Comparison of ENCODE assay signal across 22 cellular contexts in genomic region chr17:38620551-38621277, GRCh38. TPM values are rescaled to one million over a fixed set of nuclear protein-coding genes. Genes with fewer than 3 reads are reported as not detected.
DNase-seq lines count a peak whose midpoint lies in the region; ATAC-seq, FAIRE-seq and TF ChIP-seq lines count a peak whose summit lies in the region.
"Had no signal": no experiment of that assay in that cellular context is flagged by ENCODE, and none has a peak within 500 bp of the region (broad histone marks: within the 10 kb centered on the region; RNA-seq: fewer than 3 reads in every experiment).

No MANE protein-coding gene starts in this region.

- H4K8ac ChIP-seq in H9 (replicated peaks; ENCODE audit: insufficient read length, low read depth, low read length), result no peak overlapping the region

- H2BK120ac ChIP-seq in H9 (ENCODE audit: low read depth, low read length, poor library complexity, severe bottlenecking), result no peak overlapping the region

- peaks cover 26 to 29% of the 10 kb centered on the region in 2 experiments for H3K4me1 Mint-ChIP-seq in H9

- no peak overlapping the region for H3K14ac ChIP-seq in H9 (ENCODE audit: insufficient read depth, low read length)

- H3K4ac ChIP-seq in H9 (ENCODE audit: low read depth, low read length), result no peak overlapping the region

- no peak for FAIRE-seq in HepG2 (lab: Jason Lieb, UNC)
- FAIRE-seq: GM19239, K562 had no signal

- BruUV-seq in HepG2 (replicated peaks; lab: Mats Ljungman, UMichigan), result no TSS peak

- TF ChIP-seq POLR2A in HepG2 (IDR thresholded peaks at IDR 0.05; ENCODE audit: insufficient read depth in 1 of 2, low read depth in 2 of 2, low read length in 2 of 2), result peak in 1 of 2 experiments; percentile 71; a peak in 3 of 4 replicates

- no peaks in the 10 kb centered on the region for H3K23me2 ChIP-seq in H9 (ENCODE audit: insufficient read length, low read depth, low read length, poor library complexity, severe bottlenecking)

- no peak for TF ChIP-seq CTCF in H9 (conservative IDR thresholded peaks at IDR 0.05)
- TF ChIP-seq CTCF in HepG2 (CRISPR knock-in tag; IDR thresholded peaks at IDR 0.05), result peak; percentile 46; the same call in 1 of the 2 replicates
- no peak for TF ChIP-seq CTCF in upper lobe of right lung (IDR thresholded peaks at IDR 0.05)

- H3T11ph ChIP-seq in H9 (ENCODE audit: low read length), result no peak overlapping the region

- H2BK15ac ChIP-seq in H9 (ENCODE audit: low read depth, low read length), result no peak overlapping the region

- H3K4me3 Mint-ChIP-seq in H9, result no peak overlapping the region
- H3K4me3 Mint-ChIP-seq: CD4-positive, alpha-beta memory T cell had no signal

- no peak overlapping the region for H3K27ac ChIP-seq in H9 (ENCODE audit: insufficient read length, low read depth, low read length)
- peak overlapping the region; percentile 95 for H3K27ac ChIP-seq in HepG2 (ENCODE audit: extremely low read length, insufficient read depth, low read length)
- no peak overlapping the region for H3K27ac ChIP-seq in upper lobe of right lung
- H3K27ac ChIP-seq in right cardiac atrium (ENCODE audit: low read length), result no peak overlapping the region
- H3K27ac ChIP-seq: BLaER1 treated with 17β-estradiol and CSF1 and Interleukin-3, amounts not matched to agents 10 nM and 100 nM had no signal

- H3K4me2 ChIP-seq in H9 (ENCODE audit: insufficient read depth, insufficient read length, low read length) (no peak overlapping the region), HepG2 (ENCODE audit: low read depth, low read length) (peak overlapping the region; percentile 81)
- H3K4me2 ChIP-seq: BLaER1 treated with 17β-estradiol and CSF1 and Interleukin-3, amounts not matched to agents 10 nM and 100 nM had no signal

- H3K36me3 ChIP-seq in HepG2 (replicated peaks in 1 of 2; ENCODE audit: control insufficient read depth in 1 of 2, insufficient read depth in 2 of 2, low read length in 2 of 2) (no peaks in the 10 kb centered on the region), upper lobe of right lung (no peaks in the 10 kb centered on the region)
- H3K36me3 ChIP-seq: BLaER1 treated with 17β-estradiol and CSF1 and Interleukin-3, amounts not matched to agents 10 nM and 100 nM had no signal

- H3K36me3 Mint-ChIP-seq in H9 (ENCODE audit: insufficient read depth in 1 of 3, low read depth in 3 of 3), result no peaks in the 10 kb centered on the region; a peak in 1 of 7 replicates
- H3K36me3 Mint-ChIP-seq: CD4-positive, alpha-beta memory T cell had no signal

- WGBS in H9 (ENCODE audit: extremely low coverage, insufficient read length, low lambda C conversion rate), result no CpG with 5 or more reads among the region's 12 CpGs
- 19% methylated on average over 11 of the region's 12 CpGs for WGBS in HepG2 (ENCODE audit: low lambda C conversion rate)
- 72% methylated on average over 12 of the region's 12 CpGs for WGBS in right cardiac atrium

- no peaks in the 10 kb centered on the region for H3K9me3 ChIP-seq in H9 (ENCODE audit: control insufficient read depth, low read depth, low read length)
- no peaks in the 10 kb centered on the region for H3K9me3 ChIP-seq in HepG2 (ENCODE audit: low read length)
- H3K9me3 ChIP-seq in upper lobe of right lung, result no peaks in the 10 kb centered on the region
- H3K9me3 ChIP-seq in right cardiac atrium (ENCODE audit: control insufficient read depth, low read length), result no peaks in the 10 kb centered on the region
- H3K9me3 ChIP-seq: Caco-2 had no signal

- TF ChIP-seq EP300 in HepG2 (IDR thresholded peaks at IDR 0.05; ENCODE audit: low read depth in 2 of 2, low read length in 2 of 2) (peak; percentile 98 to 99), HepG2 (CRISPR knock-in tag; IDR thresholded peaks at IDR 0.05; ENCODE audit: borderline replicate concordance) (peak; percentile 100)

- no peak overlapping the region for H3K9ac ChIP-seq in H9 (ENCODE audit: extremely low read depth, insufficient read length, low read length)
- peak overlapping the region; percentile 77 for H3K9ac ChIP-seq in HepG2 (ENCODE audit: insufficient read depth, low read depth, low read length)
- H3K9ac ChIP-seq: BLaER1 treated with 17β-estradiol and CSF1 and Interleukin-3, amounts not matched to agents 10 nM and 100 nM had no signal

- no peak overlapping the region for H2BK12ac ChIP-seq in H9 (ENCODE audit: insufficient read length, low read depth, low read length)

- H4K20me1 ChIP-seq in H9 (ENCODE audit: control insufficient read depth, insufficient read depth, insufficient read length), result no peaks in the 10 kb centered on the region
- H4K20me1 ChIP-seq in HepG2 (ENCODE audit: insufficient read depth, low read length), result no peaks in the 10 kb centered on the region

- in situ Hi-C loops in HepG2 (cut with HindIII; ENCODE audit: extremely low pct_ligation_motif_present, low pct_unique_long_range_greater_than_20kb), result no loop called here

- H3K9me3 Mint-ChIP-seq in H9, result no peaks in the 10 kb centered on the region
- H3K9me3 Mint-ChIP-seq: CD4-positive, alpha-beta memory T cell had no signal

- no peak overlapping the region for H2AK5ac ChIP-seq in H9 (ENCODE audit: insufficient read length, low read length)

- no peak overlapping the region; a peak in 1 of 7 replicates for H3K27ac Mint-ChIP-seq in H9
- H3K27ac Mint-ChIP-seq: CD4-positive, alpha-beta memory T cell had no signal

- peak overlapping the region; percentile 1 to 56 (median 3); a peak in 4 of 6 replicates for H3K4me3 ChIP-seq in HepG2 (replicated peaks in 1 of 3; ENCODE audit: insufficient read depth in 1 of 3, low read depth in 2 of 3, low read length in 3 of 3)
- H3K4me3 ChIP-seq in upper lobe of right lung, result no peak overlapping the region
- H3K4me3 ChIP-seq in right cardiac atrium (ENCODE audit: low read length), result no peak overlapping the region
- H3K4me3 ChIP-seq: BLaER1 treated with 17β-estradiol and CSF1 and Interleukin-3, amounts not matched to agents 10 nM and 100 nM; K562 had no signal

- no peak overlapping the region for H2BK20ac ChIP-seq in H9 (ENCODE audit: low read depth, low read length, poor library complexity, severe bottlenecking)

- H4K91ac ChIP-seq in H9 (ENCODE audit: insufficient read length, low read depth, low read length), result no peak overlapping the region

- peak; percentile 67 for TF ChIP-seq RAD21 in HepG2 (CRISPR knock-in tag; IDR thresholded peaks at IDR 0.05)

- no peaks in the 10 kb centered on the region for H3K4me1 ChIP-seq in H9 (ENCODE audit: insufficient read depth, low read length)
- peaks cover 89% of the 10 kb centered on the region for H3K4me1 ChIP-seq in HepG2 (ENCODE audit: insufficient read depth, low read length)
- H3K4me1 ChIP-seq in upper lobe of right lung, result no peaks in the 10 kb centered on the region
- no peaks in the 10 kb centered on the region for H3K4me1 ChIP-seq in right cardiac atrium (ENCODE audit: control insufficient read depth, insufficient read depth, low read length)

- no peak overlapping the region for H3K56ac ChIP-seq in H9 (ENCODE audit: insufficient read length, low read depth, low read length)

- no peaks in the 10 kb centered on the region for H3K79me1 ChIP-seq in H9 (ENCODE audit: insufficient read depth, low read depth, low read length, poor library complexity, severe bottlenecking)

- H2AFZ ChIP-seq in H9 (ENCODE audit: low read length) (no peak overlapping the region), HepG2 (ENCODE audit: low read length) (no peak overlapping the region)

- no peaks in the 10 kb centered on the region for H3K79me2 ChIP-seq in H9 (ENCODE audit: insufficient read depth, low read length)
- H3K79me2 ChIP-seq in HepG2 (ENCODE audit: insufficient read depth, low read length), result peaks cover 2% of the 10 kb centered on the region

- intact Hi-C loops in HepG2 (cut with micrococcal nuclease; ENCODE audit: unreplicated experiment), result loop anchor here (1.0 kb wide), 1 partner anchor 37 kb away; no protein-coding TSS in a partner anchor
- intact Hi-C loops in upper lobe of right lung (cut with DNase I), result no loop called here
- intact Hi-C loops in right cardiac atrium (cut with DNase I), result no loop called here

- POLR2A ChIA-PET in HepG2 (lab: Yijun Ruan, JAX), result interaction anchor here (2.0 to 2.3 kb wide), 4 partner anchors 15 to 39 kb away, joined by 6 to 25 read pairs (median 10); partner anchors contain the start of gene SRCIN1

- H3K23ac ChIP-seq in H9 (ENCODE audit: insufficient read length, low read depth, low read length), result no peak overlapping the region

- peaks cover 13% of the 10 kb centered on the region for H3K27me3 Mint-ChIP-seq in H9 (ENCODE audit: low read depth)

- DNase-seq in GM03348 (ENCODE audit: low spot score), result peak; percentile 2
- DNase-seq in H9, result peak; percentile 27
- peak; percentile 100 for DNase-seq in HepG2 (ENCODE audit: low spot score)
- peak; percentile 15 for DNase-seq in upper lobe of right lung
- no peak for DNase-seq in HCEC 1CT
- no peak for DNase-seq in MV-4-11 (lab: John Stamatoyannopoulos, UW)
- no peak for DNase-seq in right cardiac atrium
- DNase-seq: DND-41; NCI-H1092 treated with DMSO at 0.1 percent for 48 hours; NCI-H1436 treated with DMSO at 0.1 percent for 48 hours; NCI-H1930; NCI-H226; NCI-H524; NCI-H774; NK-92 treated with Interleukin-12 subunit alpha and Interleukin-12 subunit beta, amount 100 ng/mL, for 24 hours; SIG-M5 had no signal

- H4K5ac ChIP-seq in H9 (ENCODE audit: insufficient read length, low read depth, low read length), result no peak overlapping the region

- H3K27me3 ChIP-seq in H9 (ENCODE audit: insufficient read depth, low read length), result no peaks in the 10 kb centered on the region
- no peaks in the 10 kb centered on the region for H3K27me3 ChIP-seq in HepG2 (ENCODE audit: control insufficient read depth in 1 of 2, insufficient read depth in 2 of 2, low read length in 2 of 2)
- peaks cover 9% of the 10 kb centered on the region for H3K27me3 ChIP-seq in upper lobe of right lung
- no peaks in the 10 kb centered on the region for H3K27me3 ChIP-seq in right cardiac atrium (ENCODE audit: control insufficient read depth, insufficient read depth)

- ATAC-seq in HepG2 (peak; percentile 96), upper lobe of right lung (no peak), right cardiac atrium (no peak)
- ATAC-seq: K562, SK-N-SH treated with all-trans-retinoic acid at 6 μM for 48 hours had no signal

- CTCF ChIA-PET in HepG2 (lab: Yijun Ruan, JAX; ENCODE audit: low intra/inter-chr PET ratio, low total read pairs), result interaction anchor here (0.7 to 2.6 kb wide), 2 partner anchors 15 to 47 kb away, joined by 5 to 20 read pairs; partner anchors contain the start of gene SRCIN1

- H3K18ac ChIP-seq in H9 (ENCODE audit: insufficient read length, low read depth, low read length), result no peak overlapping the region

- H2BK5ac ChIP-seq in H9 (ENCODE audit: insufficient read length, low read length), result no peak overlapping the region

RNA-seq across cellular contexts. Expression of gene SRCIN1, which starts 15.0 kb away (rescaled TPM):
- total RNA-seq in H9 (2021) (6.7 and 6.9 TPM in 2 replicates), HepG2 (2016; rRNA removed; fragmentation: Illumina TruSeq; extraction: Trizol) (0.90 and 1.2 TPM in 2 replicates), upper lobe of right lung (2.1 TPM), right cardiac atrium (1 to 10 TPM in 3 of 4 donors, under 1 TPM in 1; 0.89 to 4.8 (median 3.0) TPM)
- total RNA-seq in HepG2 (2016; cell fraction: cytosol; rRNA removed; fragmentation: Illumina TruSeq; extraction: Trizol; ENCODE audit: low read depth), result 0.26 and 0.30 TPM in 2 replicates
- total RNA-seq in HepG2 (2016; cell fraction: insoluble cytoplasmic fraction; rRNA removed; fragmentation: Illumina TruSeq; extraction: Trizol), result 0.76 and 1.4 TPM in 2 replicates
- total RNA-seq in HepG2 (2016; cell fraction: membrane; rRNA removed; fragmentation: Illumina TruSeq; extraction: Trizol), result 0.43 and 1.00 TPM in 2 replicates
- total RNA-seq in HepG2 (2016; cell fraction: nucleus; rRNA removed; fragmentation: Illumina TruSeq; extraction: Trizol), result 2.5 and 3.1 TPM in 2 replicates
- polyA plus RNA-seq in HepG2 (2011; rRNA removed) (9.6 and 19.8 TPM in 2 replicates), right cardiac atrium (2.6 TPM)
- polyA plus RNA-seq in HepG2 (2011; cell fraction: cytosol; rRNA removed), result 2.9 and 4.8 TPM in 2 replicates
- 128 and 143 TPM in 2 replicates for polyA plus RNA-seq in HepG2 (2011; cell fraction: nucleus; rRNA removed)
- 9.9 and 11.0 TPM in 2 replicates for polyA plus RNA-seq in HepG2 (2012)
- polyA plus RNA-seq in HepG2 (2016; cell fraction: cytosol; fragmentation: Illumina TruSeq; extraction: Trizol; ENCODE audit: low read depth), result 0.26 and 0.32 TPM in 2 replicates
- 1.0 and 2.4 TPM in 2 replicates for polyA plus RNA-seq in HepG2 (2016; cell fraction: insoluble cytoplasmic fraction; fragmentation: Illumina TruSeq; extraction: Trizol; ENCODE audit: low read depth)
- 0.64 and 0.68 TPM in 2 replicates for polyA plus RNA-seq in HepG2 (2016; cell fraction: membrane; fragmentation: Illumina TruSeq; extraction: Trizol; ENCODE audit: low read depth)
- polyA plus RNA-seq in HepG2 (2016; cell fraction: nucleus; fragmentation: Illumina TruSeq; extraction: Trizol; ENCODE audit: insufficient read depth, low read depth), result 13.9 and 14.2 TPM in 2 replicates
- polyA minus RNA-seq in HepG2 (2011; rRNA and poly(A)+ RNA removed; ENCODE audit: low replicate concordance), result 2.4 and 22.5 TPM in 2 replicates
- polyA minus RNA-seq in HepG2 (2011; cell fraction: cytosol; rRNA and poly(A)+ RNA removed), result 5.7 and 10.1 TPM in 2 replicates
- 22.4 and 24.7 TPM in 2 replicates for polyA minus RNA-seq in HepG2 (2011; cell fraction: nucleus; rRNA and poly(A)+ RNA removed)
- polyA plus RNA-seq: CD4-positive, alpha-beta memory T cell had no signal

RNA-seq across cellular contexts. Expression of gene EPOP, which starts 54.0 kb away (rescaled TPM):
- total RNA-seq in H9 (2021), result 5.9 and 6.1 TPM in 2 replicates
- 29.0 and 37.8 TPM in 2 replicates for total RNA-seq in HepG2 (2016; rRNA removed; fragmentation: Illumina TruSeq; extraction: Trizol)
- total RNA-seq in HepG2 (2016; cell fraction: cytosol; rRNA removed; fragmentation: Illumina TruSeq; extraction: Trizol; ENCODE audit: low read depth), result 20.7 and 21.2 TPM in 2 replicates
- 22.9 and 36.8 TPM in 2 replicates for total RNA-seq in HepG2 (2016; cell fraction: insoluble cytoplasmic fraction; rRNA removed; fragmentation: Illumina TruSeq; extraction: Trizol)
- total RNA-seq in HepG2 (2016; cell fraction: membrane; rRNA removed; fragmentation: Illumina TruSeq; extraction: Trizol), result 65.8 and 69.1 TPM in 2 replicates
- total RNA-seq in HepG2 (2016; cell fraction: nucleus; rRNA removed; fragmentation: Illumina TruSeq; extraction: Trizol), result 17.6 and 17.8 TPM in 2 replicates
- polyA plus RNA-seq in HepG2 (2011; rRNA removed), result 13.9 and 14.7 TPM in 2 replicates
- 14.1 and 17.0 TPM in 2 replicates for polyA plus RNA-seq in HepG2 (2011; cell fraction: cytosol; rRNA removed)
- 10.9 and 12.1 TPM in 2 replicates for polyA plus RNA-seq in HepG2 (2011; cell fraction: nucleus; rRNA removed)
- polyA plus RNA-seq in HepG2 (2012), result 17.9 and 19.9 TPM in 2 replicates
- polyA plus RNA-seq in HepG2 (2016; cell fraction: cytosol; fragmentation: Illumina TruSeq; extraction: Trizol; ENCODE audit: low read depth), result 26.4 and 26.9 TPM in 2 replicates
- 46.7 and 55.1 TPM in 2 replicates for polyA plus RNA-seq in HepG2 (2016; cell fraction: insoluble cytoplasmic fraction; fragmentation: Illumina TruSeq; extraction: Trizol; ENCODE audit: low read depth)
- 71.4 and 76.4 TPM in 2 replicates for polyA plus RNA-seq in HepG2 (2016; cell fraction: membrane; fragmentation: Illumina TruSeq; extraction: Trizol; ENCODE audit: low read depth)
- polyA plus RNA-seq in HepG2 (2016; cell fraction: nucleus; fragmentation: Illumina TruSeq; extraction: Trizol; ENCODE audit: insufficient read depth, low read depth), result 43.8 and 45.7 TPM in 2 replicates
- polyA minus RNA-seq in HepG2 (2011; rRNA and poly(A)+ RNA removed; ENCODE audit: low replicate concordance), result 4.2 and 17.4 TPM in 2 replicates
- 14.9 and 17.2 TPM in 2 replicates for polyA minus RNA-seq in HepG2 (2011; cell fraction: cytosol; rRNA and poly(A)+ RNA removed)
- 5.9 and 6.3 TPM in 2 replicates for polyA minus RNA-seq in HepG2 (2011; cell fraction: nucleus; rRNA and poly(A)+ RNA removed)
- 2.1 TPM for total RNA-seq in upper lobe of right lung
- 1 to 10 TPM in 3 of 4 donors, under 1 TPM in 1; 0.91 to 2.9 (median 1.7) TPM for total RNA-seq in right cardiac atrium
- 2.1 TPM for polyA plus RNA-seq in right cardiac atrium
- polyA plus RNA-seq: CD4-positive, alpha-beta memory T cell had no signal

Comparison
In these comparisons a context has a peak if more than half of its experiments do, and no peak if none do; other contexts are left out.
1. DNase-seq: peak in GM03348 (single experiment), H9 (single experiment), HepG2 (single experiment) and upper lobe of right lung (single experiment); none in HCEC 1CT (single experiment), MV-4-11 (single experiment) and right cardiac atrium (0 of 3).
2. H3K4me3 ChIP-seq: peak in HepG2 (3 of 3); none in upper lobe of right lung (single experiment) and right cardiac atrium (single experiment).